Comparison of ENCODE assay signal across 8 cellular contexts in genomic region chr2:88627055-88627855, GRCh38. TPM values are rescaled to one million over a fixed set of nuclear protein-coding genes. Genes with fewer than 3 reads are reported as not detected.
A peak's percentile ranks its signal among the peaks of the same experiment; 100 is the strongest.
DNase-seq lines count a peak whose midpoint lies in the region; ATAC-seq and TF ChIP-seq lines count a peak whose summit lies in the region.

TSS of gene EIF2AK3 (minus strand) at chr2:88627464. CDS start at chr2:88627274, 190 bp downstream.

- H3K4me3 Mint-ChIP-seq in GM23338 (peak within 1 kb of the TSS; percentile 92; the same call in 2 of the 3 replicates), naive B cell (peak within 1 kb of the TSS in 4 of 8 donors; percentile 82 to 97 (median 96))
- peak within 1 kb of the TSS; percentile 84 for H3K4me3 Mint-ChIP-seq in stimulated activated memory B cell treated with anti-CD40 and anti-IgM and Interleukin-4, amounts not matched to agents 10 μg/mL and 1 μg/mL and 100 μg/mL, for 72 hours

- H3K27me3 ChIP-seq in DOHH2 (ENCODE audit: control insufficient read depth, low read length), result no peaks in the 10 kb centered on the region
- H3K27me3 ChIP-seq in GM23338 (ENCODE audit: insufficient read depth), result no peaks in the 10 kb centered on the region

- ATAC-seq in GM23338 (peak; percentile 84), naive B cell (ENCODE audit: low read depth in 2 of 2) (peak; percentile 74 to 75)
- ATAC-seq in stimulated activated memory B cell treated with anti-CD40 and anti-IgM and Interleukin-4, amounts not matched to agents 10 μg/mL and 1 μg/mL and 100 μg/mL, for 72 hours, result peak; percentile 95

- H3K27ac ChIP-seq in DOHH2 (ENCODE audit: low read depth, low read length) (peak within 1 kb of the TSS; percentile 88), GM23338 (ENCODE audit: low read depth) (peak within 1 kb of the TSS; percentile 90)

- H3K27ac Mint-ChIP-seq in GM23338, result peak within 1 kb of the TSS; percentile 71; the same call in 1 of the 2 replicates
- peak within 1 kb of the TSS in 5 of 6 donors; percentile 95 to 100 (median 98) for H3K27ac Mint-ChIP-seq in naive B cell
- H3K27ac Mint-ChIP-seq in stimulated activated memory B cell treated with anti-CD40 and anti-IgM and Interleukin-4, amounts not matched to agents 10 μg/mL and 1 μg/mL and 100 μg/mL, for 72 hours, result no peak within 1 kb of the TSS

- no peaks in the 10 kb centered on the region for H4K20me1 ChIP-seq in DOHH2 (ENCODE audit: control insufficient read depth, insufficient read depth, low read depth, low read length)
- H4K20me1 ChIP-seq in GM23338 (replicated peaks; ENCODE audit: insufficient read depth), result no peaks in the 10 kb centered on the region

- peaks cover 46% of the 10 kb centered on the region for H3K4me1 ChIP-seq in DOHH2 (ENCODE audit: control insufficient read depth, low read length)
- peaks cover 60% of the 10 kb centered on the region for H3K4me1 ChIP-seq in GM23338 (ENCODE audit: insufficient read depth)

- H3K4me1 Mint-ChIP-seq in GM23338 (peaks cover 38% of the 10 kb centered on the region), naive B cell (peaks cover 0 to 15% (median 0%) of the 10 kb centered on the region in 3 donors)
- no peaks in the 10 kb centered on the region for H3K4me1 Mint-ChIP-seq in stimulated activated memory B cell treated with anti-CD40 and anti-IgM and Interleukin-4, amounts not matched to agents 10 μg/mL and 1 μg/mL and 100 μg/mL, for 72 hours

- no peaks in the 10 kb centered on the region; the same call in 2 of the 3 replicates for H3K9me3 Mint-ChIP-seq in GM23338
- no peaks in the 10 kb centered on the region for H3K9me3 Mint-ChIP-seq in naive B cell
- H3K9me3 Mint-ChIP-seq in stimulated activated memory B cell treated with anti-CD40 and anti-IgM and Interleukin-4, amounts not matched to agents 10 μg/mL and 1 μg/mL and 100 μg/mL, for 72 hours, result no peaks in the 10 kb centered on the region

- H3K79me2 ChIP-seq in DOHH2 (ENCODE audit: control insufficient read depth, low read length) (peaks cover 67% of the 10 kb centered on the region), GM23338 (replicated peaks; ENCODE audit: insufficient read depth) (peaks cover 42% of the 10 kb centered on the region)

- TF ChIP-seq CTCF in DOHH2 (IDR thresholded peaks at IDR 0.05; ENCODE audit: low read depth, low read length, poor library complexity, severe bottlenecking) (no peak), GM23338 (conservative IDR thresholded peaks at IDR 0.05; ENCODE audit: low read depth in 2 of 2) (no peak)

- H3K36me3 ChIP-seq in DOHH2 (ENCODE audit: control insufficient read depth, low read length) (peaks cover 48% of the 10 kb centered on the region), GM23338 (ENCODE audit: insufficient read depth) (no peaks in the 10 kb centered on the region)

- H3F3A ChIP-seq in DOHH2 (ENCODE audit: control insufficient read depth, insufficient read depth), result peaks cover 9% of the 10 kb centered on the region; the same call in 1 of the 2 replicates
- no peaks in the 10 kb centered on the region for H3F3A ChIP-seq in GM23338 (replicated peaks; ENCODE audit: low read depth)

- H3K4me2 ChIP-seq in DOHH2 (ENCODE audit: low read length) (peak within 1 kb of the TSS; percentile 87), GM23338 (peak within 1 kb of the TSS; percentile 82)

- H3K36me3 Mint-ChIP-seq in GM23338 (ENCODE audit: low read depth), result no peaks in the 10 kb centered on the region
- no peaks in the 10 kb centered on the region for H3K36me3 Mint-ChIP-seq in naive B cell
- no peaks in the 10 kb centered on the region for H3K36me3 Mint-ChIP-seq in stimulated activated memory B cell treated with anti-CD40 and anti-IgM and Interleukin-4, amounts not matched to agents 10 μg/mL and 1 μg/mL and 100 μg/mL, for 72 hours

- H3K9me2 ChIP-seq in DOHH2 (replicated peaks; ENCODE audit: control insufficient read depth, low read length) (no peaks in the 10 kb centered on the region), GM23338 (ENCODE audit: insufficient read depth) (no peaks in the 10 kb centered on the region)

- no peaks in the 10 kb centered on the region for H3K9me3 ChIP-seq in DOHH2 (ENCODE audit: control insufficient read depth, insufficient read depth, low read length)

- H3K4me3 ChIP-seq in DOHH2 (ENCODE audit: low read length) (peak within 1 kb of the TSS; percentile 92), GM23338 (peak within 1 kb of the TSS; percentile 59)

- no peak within 1 kb of the TSS for H2AFZ ChIP-seq in GM23338

- peaks cover 3% of the 10 kb centered on the region for H3K27me3 Mint-ChIP-seq in GM23338 (ENCODE audit: insufficient read depth, low read depth, poor library complexity)
- no peaks in the 10 kb centered on the region for H3K27me3 Mint-ChIP-seq in naive B cell
- H3K27me3 Mint-ChIP-seq in stimulated activated memory B cell treated with anti-CD40 and anti-IgM and Interleukin-4, amounts not matched to agents 10 μg/mL and 1 μg/mL and 100 μg/mL, for 72 hours, result no peaks in the 10 kb centered on the region

- DNase-seq in GM23338 (ENCODE audit: low spot score) (peak; percentile 100), LHCN-M2 (ENCODE audit: low read depth) (peak; percentile 100), RPMI8226 (peak; percentile 99), fibroblast of gingiva (ENCODE audit: low read depth) (peak; percentile 100), naive B cell (peak; percentile 97)
- peak; percentile 79 to 86 for DNase-seq in activated T-helper 1 cell treated with anti-CD3 and anti-CD28 coated beads, Interleukin-2, amount 50 U/mL, for 16 hours (ENCODE audit: low read depth in 1 of 2, low spot score in 1 of 2)

TF ChIP-seq in GM23338, 12 proteins besides CTCF, POLR2A, EP300 and RAD21 (continues in another document):
- no peak for TF ChIP-seq ETS1 (IDR thresholded peaks at IDR 0.05)
- TF ChIP-seq CREB1 (CRISPR knock-in tag; IDR thresholded peaks at IDR 0.05; ENCODE audit: low read depth), result peak; percentile 89

RNA-seq across cellular contexts. Expression of gene EIF2AK3, which starts in this region (rescaled TPM):
- total RNA-seq in GM23338 (2014; rRNA removed; shearing (Covaris generic)), result 23.2 and 24.2 TPM in 2 replicates
- polyA plus RNA-seq in GM23338 (2016; fragmentation: Nextera tagmentation; extraction: Ambion mirVana), result 4.3 and 5.9 TPM in 2 replicates
- 10.3 and 11.1 TPM in 2 replicates for total RNA-seq in LHCN-M2 (2014; rRNA removed)
- 3.2 TPM for polyA plus RNA-seq in LHCN-M2 (2012)
- polyA plus RNA-seq in naive B cell (ENCODE audit: low read depth in 6 of 6), result 10 to 100 TPM; 10.5 to 60.1 (median 17.9) TPM

Comparison
In these comparisons a context has a peak if more than half of its experiments do, and no peak if none do; other contexts are left out.
1. Peak in every context shown above with its lines: DNase-seq, ATAC-seq, H3K4me3 ChIP-seq and H3K27ac ChIP-seq.